1 cellular context compared by ENCODE assay signal in the genomic region with DNA sequence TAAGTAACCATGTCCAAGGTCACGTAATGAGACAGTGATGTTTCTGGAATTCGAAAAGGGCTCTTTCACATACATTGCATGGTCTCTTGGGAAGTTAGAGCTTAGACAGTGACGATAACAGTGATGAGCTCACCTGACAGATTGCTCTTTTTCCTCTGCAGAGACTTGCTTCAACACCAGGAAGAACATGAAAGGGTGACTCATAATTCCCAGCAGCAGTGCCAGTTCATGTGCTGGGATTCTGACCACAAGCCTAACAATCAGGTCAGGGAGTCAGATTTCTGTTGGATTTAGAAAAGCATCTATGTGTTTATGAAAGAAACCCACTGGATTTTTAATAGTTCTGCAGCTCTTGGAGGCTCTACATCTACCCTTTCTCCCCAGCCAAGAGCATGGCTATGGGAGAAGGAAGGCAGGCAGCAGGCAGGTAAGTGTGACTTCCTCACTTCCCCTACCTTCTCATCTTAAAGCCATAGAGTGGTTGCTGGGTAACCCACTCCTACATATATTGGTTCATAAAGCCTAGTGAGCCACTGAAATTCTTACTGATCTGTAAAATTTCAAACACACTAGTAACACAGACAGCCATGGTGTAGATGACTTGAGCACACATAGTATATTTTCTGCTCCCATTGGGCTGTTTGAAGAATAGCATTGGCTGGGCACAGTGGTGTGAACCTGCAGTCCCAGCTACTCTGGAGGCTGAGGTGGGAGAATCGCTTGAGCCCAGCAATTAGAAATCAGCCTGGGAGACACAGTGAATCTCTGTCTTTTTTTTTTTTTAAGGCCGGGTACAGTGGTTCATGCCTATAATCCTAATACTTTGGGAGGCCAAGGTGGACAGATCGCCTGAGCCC.
TF ChIP-seq lines count a peak whose summit lies in the region.

No MANE protein-coding gene starts in this region.

TF ChIP-seq in HepG2, 621 proteins besides CTCF, POLR2A, EP300 and RAD21 (continued from another document and continues in another):
- TF ChIP-seq, protein P1, sequence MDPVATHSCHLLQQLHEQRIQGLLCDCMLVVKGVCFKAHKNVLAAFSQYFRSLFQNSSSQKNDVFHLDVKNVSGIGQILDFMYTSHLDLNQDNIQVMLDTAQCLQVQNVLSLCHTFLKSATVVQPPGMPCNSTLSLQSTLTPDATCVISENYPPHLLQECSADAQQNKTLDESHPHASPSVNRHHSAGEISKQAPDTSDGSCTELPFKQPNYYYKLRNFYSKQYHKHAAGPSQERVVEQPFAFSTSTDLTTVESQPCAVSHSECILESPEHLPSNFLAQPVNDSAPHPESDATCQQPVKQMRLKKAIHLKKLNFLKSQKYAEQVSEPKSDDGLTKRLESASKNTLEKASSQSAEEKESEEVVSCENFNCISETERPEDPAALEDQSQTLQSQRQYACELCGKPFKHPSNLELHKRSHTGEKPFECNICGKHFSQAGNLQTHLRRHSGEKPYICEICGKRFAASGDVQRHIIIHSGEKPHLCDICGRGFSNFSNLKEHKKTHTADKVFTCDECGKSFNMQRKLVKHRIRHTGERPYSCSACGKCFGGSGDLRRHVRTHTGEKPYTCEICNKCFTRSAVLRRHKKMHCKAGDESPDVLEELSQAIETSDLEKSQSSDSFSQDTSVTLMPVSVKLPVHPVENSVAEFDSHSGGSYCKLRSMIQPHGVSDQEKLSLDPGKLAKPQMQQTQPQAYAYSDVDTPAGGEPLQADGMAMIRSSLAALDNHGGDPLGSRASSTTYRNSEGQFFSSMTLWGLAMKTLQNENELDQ (CRISPR knock-in tag; IDR thresholded peaks at IDR 0.05; ENCODE audit: borderline replicate concordance), result no peak
- TF ChIP-seq FOXA3 (CRISPR knock-in tag; IDR thresholded peaks at IDR 0.05) (peak; percentile 90), RBM39 (IDR thresholded peaks at IDR 0.05; ENCODE audit: low read depth, low read length, poor library complexity, severe bottlenecking) (no peak), SIX4 (CRISPR knock-in tag; IDR thresholded peaks at IDR 0.05) (peak; percentile 94), SMARCC2 (IDR thresholded peaks at IDR 0.05) (peak; percentile 77; the same call in 1 of the 2 replicates), ZNF563 (CRISPR knock-in tag; IDR thresholded peaks at IDR 0.05) (no peak), ZNF704 (CRISPR knock-in tag; IDR thresholded peaks at IDR 0.05; ENCODE audit: borderline replicate concordance) (no peak), KLF16 (CRISPR knock-in tag; IDR thresholded peaks at IDR 0.05) (peak in 1 of 2 experiments; percentile 80; a peak in 2 of 4 replicates), ZBTB42 (CRISPR knock-in tag; IDR thresholded peaks at IDR 0.05) (no peak), HDAC2 (CRISPR knock-in tag; IDR thresholded peaks at IDR 0.05) (peak; percentile 73), ZNF792 (CRISPR knock-in tag; IDR thresholded peaks at IDR 0.05) (peak; percentile 79), MLLT10 (CRISPR knock-in tag; IDR thresholded peaks at IDR 0.05) (no peak), DZIP1 (CRISPR knock-in tag; IDR thresholded peaks at IDR 0.05) (no peak), ATF5 (CRISPR knock-in tag; IDR thresholded peaks at IDR 0.05; ENCODE audit: low read depth) (no peak), MZF1 (CRISPR knock-in tag; IDR thresholded peaks at IDR 0.05; ENCODE audit: borderline replicate concordance) (no peak), ZNF557 (CRISPR knock-in tag; IDR thresholded peaks at IDR 0.05) (no peak), RFX3 (CRISPR knock-in tag; IDR thresholded peaks at IDR 0.05) (no peak), FOXJ3 (CRISPR knock-in tag; IDR thresholded peaks at IDR 0.05; ENCODE audit: borderline replicate concordance) (0 out of 2 replicates have a peak, but pooled peaks have one; percentile 30), SMARCE1 (IDR thresholded peaks at IDR 0.05; ENCODE audit: borderline replicate concordance) (0 out of 2 replicates have a peak, but pooled peaks have one; percentile 36), BORCS8-MEF2B (CRISPR knock-in tag; IDR thresholded peaks at IDR 0.05) (no peak), NFYC (CRISPR knock-in tag; IDR thresholded peaks at IDR 0.05) (0 out of 2 replicates have a peak, but pooled peaks have one; percentile 15), IRF2 (CRISPR knock-in tag; IDR thresholded peaks at IDR 0.05) (peak; percentile 92), ATM (IDR thresholded peaks at IDR 0.05; ENCODE audit: borderline replicate concordance) (no peak), HOXA5 (CRISPR knock-in tag; IDR thresholded peaks at IDR 0.05) (0 out of 2 replicates have a peak, but pooled peaks have one; percentile 51), KLF15 (CRISPR knock-in tag; IDR thresholded peaks at IDR 0.05; ENCODE audit: borderline replicate concordance) (no peak), ZNF264 (CRISPR knock-in tag; IDR thresholded peaks at IDR 0.05) (no peak), ELF1 (CRISPR knock-in tag; IDR thresholded peaks at IDR 0.05) (peak; percentile 84), SRSF1 (optimal IDR thresholded peaks at IDR 0.05; ENCODE audit: low read depth, low read length) (no peak), KDM2A (CRISPR knock-in tag; IDR thresholded peaks at IDR 0.05; ENCODE audit: borderline replicate concordance, low read depth) (peak; percentile 50; the same call in 1 of the 2 replicates), STAT5B (CRISPR knock-in tag; IDR thresholded peaks at IDR 0.05) (no peak), ZNF720 (CRISPR knock-in tag; IDR thresholded peaks at IDR 0.05) (no peak), ZNF550 (CRISPR knock-in tag; IDR thresholded peaks at IDR 0.05; ENCODE audit: borderline replicate concordance) (no peak), SRSF9 (IDR thresholded peaks at IDR 0.05; ENCODE audit: borderline replicate concordance, insufficient read depth, low read depth, low read length, poor library complexity, severe bottlenecking) (no peak), CHD2 (IDR thresholded peaks at IDR 0.05; ENCODE audit: low read depth, low read length) (no peak), CAMTA2 (CRISPR knock-in tag; IDR thresholded peaks at IDR 0.05; ENCODE audit: borderline replicate concordance) (no peak), RXRA (CRISPR knock-in tag; IDR thresholded peaks at IDR 0.05) (peak; percentile 76; the same call in 1 of the 2 replicates), E2F1 (CRISPR knock-in tag; IDR thresholded peaks at IDR 0.05) (no peak), ZNF354B (CRISPR knock-in tag; IDR thresholded peaks at IDR 0.05) (no peak), CENPX (CRISPR knock-in tag; IDR thresholded peaks at IDR 0.05) (no peak), MTA3 (CRISPR knock-in tag; IDR thresholded peaks at IDR 0.05) (no peak), NFIC (IDR thresholded peaks at IDR 0.05; ENCODE audit: low read length) (peak; percentile 88), ZBTB1 (CRISPR knock-in tag; IDR thresholded peaks at IDR 0.05; ENCODE audit: borderline replicate concordance) (no peak), MTF2 (CRISPR knock-in tag; IDR thresholded peaks at IDR 0.05; ENCODE audit: borderline replicate concordance) (no peak), ASH2L (IDR thresholded peaks at IDR 0.05; ENCODE audit: insufficient read length, low read depth, low read length) (no peak), NR2F2 (IDR thresholded peaks at IDR 0.05; ENCODE audit: borderline replicate concordance, low read depth) (peak; percentile 59; the same call in 1 of the 2 replicates), TBL1XR1 (IDR thresholded peaks at IDR 0.05; ENCODE audit: borderline replicate concordance, low read length, partially characterized antibody) (peak; percentile 58), CBFB (CRISPR knock-in tag; IDR thresholded peaks at IDR 0.05) (peak; percentile 95), ETV6 (CRISPR knock-in tag; conservative IDR thresholded peaks at IDR 0.05) (no peak), HNF4A (CRISPR knock-in tag; IDR thresholded peaks at IDR 0.05) (peak; percentile 55; the same call in 1 of the 2 replicates), CREB1 (IDR thresholded peaks at IDR 0.05) (peak; percentile 87), CREB1 (CRISPR knock-in tag; IDR thresholded peaks at IDR 0.05) (peak; percentile 86), ATF4 (CRISPR knock-in tag; IDR thresholded peaks at IDR 0.05) (peak in 1 of 2 experiments; percentile 97; a peak in 2 of 4 replicates), ZNF780A (CRISPR knock-in tag; IDR thresholded peaks at IDR 0.05) (no peak)
- TF ChIP-seq, protein P2, sequence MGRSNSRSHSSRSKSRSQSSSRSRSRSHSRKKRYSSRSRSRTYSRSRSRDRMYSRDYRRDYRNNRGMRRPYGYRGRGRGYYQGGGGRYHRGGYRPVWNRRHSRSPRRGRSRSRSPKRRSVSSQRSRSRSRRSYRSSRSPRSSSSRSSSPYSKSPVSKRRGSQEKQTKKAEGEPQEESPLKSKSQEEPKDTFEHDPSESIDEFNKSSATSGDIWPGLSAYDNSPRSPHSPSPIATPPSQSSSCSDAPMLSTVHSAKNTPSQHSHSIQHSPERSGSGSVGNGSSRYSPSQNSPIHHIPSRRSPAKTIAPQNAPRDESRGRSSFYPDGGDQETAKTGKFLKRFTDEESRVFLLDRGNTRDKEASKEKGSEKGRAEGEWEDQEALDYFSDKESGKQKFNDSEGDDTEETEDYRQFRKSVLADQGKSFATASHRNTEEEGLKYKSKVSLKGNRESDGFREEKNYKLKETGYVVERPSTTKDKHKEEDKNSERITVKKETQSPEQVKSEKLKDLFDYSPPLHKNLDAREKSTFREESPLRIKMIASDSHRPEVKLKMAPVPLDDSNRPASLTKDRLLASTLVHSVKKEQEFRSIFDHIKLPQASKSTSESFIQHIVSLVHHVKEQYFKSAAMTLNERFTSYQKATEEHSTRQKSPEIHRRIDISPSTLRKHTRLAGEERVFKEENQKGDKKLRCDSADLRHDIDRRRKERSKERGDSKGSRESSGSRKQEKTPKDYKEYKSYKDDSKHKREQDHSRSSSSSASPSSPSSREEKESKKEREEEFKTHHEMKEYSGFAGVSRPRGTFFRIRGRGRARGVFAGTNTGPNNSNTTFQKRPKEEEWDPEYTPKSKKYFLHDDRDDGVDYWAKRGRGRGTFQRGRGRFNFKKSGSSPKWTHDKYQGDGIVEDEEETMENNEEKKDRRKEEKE (IDR thresholded peaks at IDR 0.05), result no peak
- TF ChIP-seq, protein P3, sequence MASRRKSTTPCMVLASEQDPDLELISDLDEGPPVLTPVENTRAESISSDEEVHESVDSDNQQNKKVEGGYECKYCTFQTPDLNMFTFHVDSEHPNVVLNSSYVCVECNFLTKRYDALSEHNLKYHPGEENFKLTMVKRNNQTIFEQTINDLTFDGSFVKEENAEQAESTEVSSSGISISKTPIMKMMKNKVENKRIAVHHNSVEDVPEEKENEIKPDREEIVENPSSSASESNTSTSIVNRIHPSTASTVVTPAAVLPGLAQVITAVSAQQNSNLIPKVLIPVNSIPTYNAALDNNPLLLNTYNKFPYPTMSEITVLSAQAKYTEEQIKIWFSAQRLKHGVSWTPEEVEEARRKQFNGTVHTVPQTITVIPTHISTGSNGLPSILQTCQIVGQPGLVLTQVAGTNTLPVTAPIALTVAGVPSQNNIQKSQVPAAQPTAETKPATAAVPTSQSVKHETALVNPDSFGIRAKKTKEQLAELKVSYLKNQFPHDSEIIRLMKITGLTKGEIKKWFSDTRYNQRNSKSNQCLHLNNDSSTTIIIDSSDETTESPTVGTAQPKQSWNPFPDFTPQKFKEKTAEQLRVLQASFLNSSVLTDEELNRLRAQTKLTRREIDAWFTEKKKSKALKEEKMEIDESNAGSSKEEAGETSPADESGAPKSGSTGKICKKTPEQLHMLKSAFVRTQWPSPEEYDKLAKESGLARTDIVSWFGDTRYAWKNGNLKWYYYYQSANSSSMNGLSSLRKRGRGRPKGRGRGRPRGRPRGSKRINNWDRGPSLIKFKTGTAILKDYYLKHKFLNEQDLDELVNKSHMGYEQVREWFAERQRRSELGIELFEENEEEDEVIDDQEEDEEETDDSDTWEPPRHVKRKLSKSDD (CRISPR knock-in tag; IDR thresholded peaks at IDR 0.05; ENCODE audit: low read depth), result 0 out of 2 replicates have a peak, but pooled peaks have one; percentile 17
